In the genomic region with DNA sequence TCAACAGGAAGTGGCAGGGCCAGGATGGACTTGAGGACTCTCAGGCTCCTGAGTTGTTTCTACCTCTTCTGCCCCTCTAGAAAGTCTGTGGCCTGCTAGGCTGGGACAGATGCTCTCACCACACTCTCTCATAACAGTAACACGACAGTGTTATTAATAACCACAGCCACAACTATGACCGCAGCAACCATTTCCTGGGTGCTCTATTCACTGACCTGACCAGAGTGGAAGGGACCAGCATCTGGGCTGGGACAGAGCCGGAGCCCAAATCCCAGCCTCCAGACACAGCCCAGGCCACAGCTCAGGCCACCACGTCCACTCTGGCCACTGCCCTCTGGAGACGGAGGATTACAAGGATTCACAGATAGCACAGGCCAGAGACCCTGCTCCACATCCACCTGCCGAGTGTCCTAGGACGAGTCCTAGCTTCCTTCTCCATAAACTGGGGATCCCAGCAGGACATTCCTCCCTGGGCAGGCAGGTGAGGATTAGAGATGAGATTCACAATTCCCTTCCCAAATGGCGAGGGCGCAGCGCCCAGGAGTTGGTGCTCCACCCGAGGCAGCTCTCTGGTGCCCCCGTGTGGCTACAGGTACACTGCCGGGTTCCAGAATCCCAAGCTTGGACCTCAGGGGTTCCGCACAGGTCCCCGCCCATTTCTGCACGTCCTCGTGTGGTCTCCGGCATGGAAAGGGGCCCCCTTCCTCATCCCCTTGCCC, we compare ENCODE assay signal across 9 cellular contexts. TPM values are rescaled to one million over a fixed set of nuclear protein-coding genes. Genes with fewer than 3 reads are reported as not detected.
A peak's percentile ranks its signal among the peaks of the same experiment; 100 is the strongest.
DNase-seq lines count a peak whose midpoint lies in the region; ATAC-seq and TF ChIP-seq lines count a peak whose summit lies in the region.
"Had no signal": no experiment of that assay in that cellular context is flagged by ENCODE, and none has a peak within 500 bp of the region (broad histone marks: within the 10 kb centered on the region; RNA-seq: fewer than 3 reads in every experiment).

No MANE protein-coding gene starts in this region.

- H3K4me1 ChIP-seq in SJSA1 (replicated peaks): no peaks in the 10 kb centered on the region
- no peaks in the 10 kb centered on the region for H3K4me1 ChIP-seq in ascending aorta

- H3K27me3 ChIP-seq in BJ (ENCODE audit: control insufficient read depth, insufficient read depth, low read length) (peaks cover 11% of the 10 kb centered on the region), SJSA1 (replicated peaks) (peaks cover 10% of the 10 kb centered on the region), ascending aorta (no peaks in the 10 kb centered on the region)

- H3K27ac ChIP-seq in SJSA1 (no peak overlapping the region), ascending aorta (no peak overlapping the region)

- DNase-seq in BJ (ENCODE audit: low read depth) (no peak), HK-2 (ENCODE audit: unreplicated experiment) (peak; percentile 49), SJSA1 (ENCODE audit: low read depth in 1 of 2, low spot score in 2 of 2) (peak; percentile 22 to 72), ascending aorta (ENCODE audit: low spot score in 2 of 2) (no peak), iPS-NIHi11 (ENCODE audit: low spot score) (peak; percentile 89), NCI-H226 (no peak)
- peak; percentile 49 to 62 for DNase-seq in stimulated activated CD4-positive, alpha-beta T cell treated with anti-CD3 and anti-CD28 coated beads, Interleukin-4, amount 100 ng/mL, for 48 hours (ENCODE audit: low read depth in 2 of 2)

- H3K36me3 ChIP-seq in BJ (ENCODE audit: control insufficient read depth, insufficient read depth, low read length): no peaks in the 10 kb centered on the region
- H3K36me3 ChIP-seq in SJSA1: no peaks in the 10 kb centered on the region
- no peaks in the 10 kb centered on the region for H3K36me3 ChIP-seq in ascending aorta

- CTCF ChIA-PET in BJ (lab: Yijun Ruan, JAX): interaction anchor here (0.6 to 13.0 kb wide), 29 partner anchors 9 to 742 kb away, joined by 3 to 178 read pairs (median 5); a partner anchor contains a TSS

- ATAC-seq in GM18909 (IDR thresholded peaks at IDR 0.05; ENCODE audit: poor library complexity, unreplicated experiment): peak; percentile 64

- peak; percentile 93 for TF ChIP-seq CTCF in BJ (IDR thresholded peaks at IDR 0.05; ENCODE audit: insufficient read depth, low read depth, low read length)
- peak; percentile 5 to 48 (median 36) for TF ChIP-seq CTCF in ascending aorta (IDR thresholded peaks at IDR 0.05)

- no peak overlapping the region for H3K4me3 ChIP-seq in BJ (ENCODE audit: low read depth, low read length)
- no peak overlapping the region for H3K4me3 ChIP-seq in SJSA1
- no peak overlapping the region for H3K4me3 ChIP-seq in ascending aorta

- intact Hi-C loops in ascending aorta (cut with DNase I): no loop called here

- POLR2A ChIA-PET in BJ (lab: Charles Lee): no interaction called here

- H3K9me3 ChIP-seq in SJSA1 (replicated peaks) (no peaks in the 10 kb centered on the region), ascending aorta (no peaks in the 10 kb centered on the region)

RNA-seq across cellular contexts. Expression of a gene that starts 7.1 kb away (rescaled TPM):
- polyA plus RNA-seq in BJ (2011; rRNA removed): not detected in 2 replicates
- not detected in 2 replicates for polyA minus RNA-seq in BJ (2011; rRNA and poly(A)+ RNA removed)
- total RNA-seq in SJSA1 (2014; rRNA removed; shearing (Covaris generic)): not detected in 2 replicates
- total RNA-seq in ascending aorta: not detected
- total RNA-seq: HT1080 had no signal

RNA-seq across cellular contexts. Expression of a gene that starts 22.4 kb away (rescaled TPM):
- polyA plus RNA-seq in BJ (2011; rRNA removed): 0.15 and 0.39 TPM in 2 replicates
- 0.14 and 0.67 TPM in 2 replicates for polyA minus RNA-seq in BJ (2011; rRNA and poly(A)+ RNA removed)
- not detected in 2 replicates for total RNA-seq in SJSA1 (2014; rRNA removed; shearing (Covaris generic))
- total RNA-seq in ascending aorta: not detected

RNA-seq across cellular contexts. Expression of a gene that starts 38.8 kb away (rescaled TPM):
- polyA plus RNA-seq in BJ (2011; rRNA removed): 3.4 and 4.8 TPM in 2 replicates
- polyA minus RNA-seq in BJ (2011; rRNA and poly(A)+ RNA removed): 3.6 and 7.0 TPM in 2 replicates
- 2.9 and 14.1 TPM in 2 replicates for total RNA-seq in SJSA1 (2014; rRNA removed; shearing (Covaris generic))
- not detected for total RNA-seq in ascending aorta

Comparison
In these comparisons a context has a peak if more than half of its experiments do, and no peak if none do; other contexts are left out.
1. DNase-seq: peak in HK-2 (single experiment), SJSA1 (2 of 2), iPS-NIHi11 (single experiment) and stimulated activated CD4-positive, alpha-beta T cell treated with anti-CD3 and anti-CD28 coated beads, Interleukin-4, amount 100 ng/mL, for 48 hours (2 of 2); none in BJ (single experiment), ascending aorta (0 of 2) and NCI-H226 (single experiment).